In the genomic region with DNA sequence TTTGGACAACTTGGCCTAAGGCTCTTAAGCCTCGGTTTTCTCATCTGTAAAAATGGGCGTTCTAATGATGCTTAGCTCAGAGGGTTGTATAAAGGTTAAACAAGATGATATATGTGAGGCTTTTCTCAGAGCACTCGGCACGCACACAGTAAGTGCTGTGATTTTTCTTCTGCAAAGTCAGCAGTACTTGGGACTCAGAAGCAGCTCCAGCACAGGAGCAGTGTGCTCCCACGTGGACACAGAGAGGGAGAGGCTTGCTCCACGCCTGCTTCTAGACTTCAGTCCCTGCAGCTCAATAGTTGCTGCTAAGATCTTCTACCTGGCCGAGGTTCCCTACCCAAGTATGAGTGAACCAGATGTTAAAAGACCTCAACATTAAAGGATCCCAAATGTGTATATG, we compare ENCODE assay signal across 28 cellular contexts.
"Had no signal": no experiment of that assay in that cellular context is flagged by ENCODE, and none has a peak within 500 bp of the region (broad histone marks: within the 10 kb centered on the region; RNA-seq: fewer than 3 reads in every experiment).

No MANE protein-coding gene starts in this region.

- H3K27ac Mint-ChIP-seq: mesothelial cell of epicardium; naive thymus-derived CD4-positive, alpha-beta T cell; nephron; neural progenitor cell; progenitor cell of endocrine pancreas; stimulated activated memory B cell treated with anti-CD40 and anti-IgM and Interleukin-4, amounts not matched to agents 10 μg/mL and 1 μg/mL and 100 μg/mL, for 72 hours had no signal

- H3K27me3 ChIP-seq: neural progenitor cell, vagina had no signal

- H3K4me2 ChIP-seq: neural progenitor cell had no signal

- H3K4me1 ChIP-seq: gastroesophageal sphincter, heart left ventricle, left lung, neural progenitor cell, parathyroid adenoma, sigmoid colon, spleen, tibial nerve, vagina had no signal

- FAIRE-seq: endothelial cell of umbilical vein, islet of Langerhans had no signal

- H3K4me1 Mint-ChIP-seq: naive thymus-derived CD4-positive, alpha-beta T cell; nephron; stimulated activated memory B cell treated with anti-CD40 and anti-IgM and Interleukin-4, amounts not matched to agents 10 μg/mL and 1 μg/mL and 100 μg/mL, for 72 hours had no signal

- H3K79me2 ChIP-seq: parathyroid adenoma had no signal

- H3K36me3 ChIP-seq: gastroesophageal sphincter, heart left ventricle, left lung, neural progenitor cell, sigmoid colon, spleen, thoracic aorta, tibial nerve, vagina had no signal

- H3K9ac ChIP-seq: neural progenitor cell, parathyroid adenoma had no signal

- H2AFZ ChIP-seq: neural progenitor cell, parathyroid adenoma had no signal

- H3K9me3 Mint-ChIP-seq: mesothelial cell of epicardium; neural progenitor cell; stimulated activated memory B cell treated with anti-CD40 and anti-IgM and Interleukin-4, amounts not matched to agents 10 μg/mL and 1 μg/mL and 100 μg/mL, for 72 hours had no signal

- H3K36me3 Mint-ChIP-seq: mesothelial cell of epicardium; neural progenitor cell; stimulated activated memory B cell treated with anti-CD40 and anti-IgM and Interleukin-4, amounts not matched to agents 10 μg/mL and 1 μg/mL and 100 μg/mL, for 72 hours had no signal

- H3K4me3 ChIP-seq: coronary artery, gastroesophageal sphincter, heart left ventricle, left lung, mucosa of descending colon, neural progenitor cell, sigmoid colon, spleen, thoracic aorta, tibial nerve, vagina had no signal

- H3K27ac ChIP-seq: coronary artery, gastroesophageal sphincter, heart left ventricle, left lung, neural progenitor cell, parathyroid adenoma, sigmoid colon, spleen, thoracic aorta, tibial nerve, vagina had no signal

- ATAC-seq: gastroesophageal sphincter; heart left ventricle; left cardiac atrium; mucosa of descending colon; naive thymus-derived CD4-positive, alpha-beta T cell; stimulated activated memory B cell treated with anti-CD40 and anti-IgM and Interleukin-4, amounts not matched to agents 10 μg/mL and 1 μg/mL and 100 μg/mL, for 72 hours; stimulated activated naive CD8-positive, alpha-beta T cell treated with anti-CD3 and anti-CD28 coated beads, Interleukin-15, Interleukin-2, amounts not matched to agents 100 U/mL and 50 U/mL, for 24 hours had no signal

- DNase-seq: dermis blood vessel endothelial cell; effector memory CD4-positive, alpha-beta T cell; foreskin fibroblast; heart left ventricle; hippocampal formation; left cardiac atrium; left lung; mesenchymal stem cell; mucosa of descending colon; naive thymus-derived CD4-positive, alpha-beta T cell; sigmoid colon; spleen; stimulated activated CD4-positive, alpha-beta T cell treated with anti-CD3 and anti-CD28 coated beads, Interleukin-4, amount 100 ng/mL, for 4 hours; stimulated activated naive CD8-positive, alpha-beta T cell treated with anti-CD3 and anti-CD28 coated beads, Interleukin-15, Interleukin-2, amounts not matched to agents 100 U/mL and 50 U/mL, for 24 hours; substantia nigra had no signal

- H3K4me3 Mint-ChIP-seq: mesothelial cell of epicardium; naive thymus-derived CD4-positive, alpha-beta T cell; nephron; neural progenitor cell; stimulated activated memory B cell treated with anti-CD40 and anti-IgM and Interleukin-4, amounts not matched to agents 10 μg/mL and 1 μg/mL and 100 μg/mL, for 72 hours had no signal

- H3K9me3 ChIP-seq: gastroesophageal sphincter, heart left ventricle, left lung, mucosa of descending colon, sigmoid colon, spleen, thoracic aorta, tibial nerve, vagina had no signal
